Comparison of ENCODE assay signal across 8 cellular contexts in genomic region chr2:176653856-176654443, GRCh38.
DNase-seq lines count a peak whose midpoint lies in the region; ATAC-seq and TF ChIP-seq lines count a peak whose summit lies in the region.

No MANE protein-coding gene starts in this region.

- ATAC-seq in effector memory CD8-positive, alpha-beta T cell (replicated peaks), result peak; percentile 48
- ATAC-seq in upper lobe of right lung, result peak; percentile 80

- TF ChIP-seq CTCF in Loucy (conservative IDR thresholded peaks at IDR 0.05; ENCODE audit: low read length) (peak; percentile 91), upper lobe of right lung (IDR thresholded peaks at IDR 0.05) (peak; percentile 61)

- no peak overlapping the region for H3K18ac ChIP-seq in mesenchymal stem cell (ENCODE audit: low read depth in 1 of 2, low read length in 2 of 2)

- no peak overlapping the region for H2BK120ac ChIP-seq in mesenchymal stem cell (ENCODE audit: low read depth, low read length)

- H2AK5ac ChIP-seq in mesenchymal stem cell (ENCODE audit: low read length, severe bottlenecking), result no peak overlapping the region

- H3K4me3 ChIP-seq in Loucy (ENCODE audit: low read length, poor library complexity, severe bottlenecking) (peak overlapping the region; percentile 35), SJSA1 (no peak overlapping the region), mesenchymal stem cell (ENCODE audit: insufficient read depth in 1 of 2, low read depth in 1 of 2, low read length in 2 of 2) (no peak overlapping the region), upper lobe of right lung (no peak overlapping the region)

- no peaks in the 10 kb centered on the region for H3K79me1 ChIP-seq in mesenchymal stem cell (replicated peaks; ENCODE audit: low read length, poor library complexity, severe bottlenecking)

- no peaks in the 10 kb centered on the region for H3K27me3 ChIP-seq in Loucy (ENCODE audit: insufficient read depth, low read length, poor library complexity, severe bottlenecking)
- H3K27me3 ChIP-seq in SJSA1 (replicated peaks), result no peaks in the 10 kb centered on the region
- no peaks in the 10 kb centered on the region for H3K27me3 ChIP-seq in mesenchymal stem cell (ENCODE audit: control insufficient read depth in 1 of 2, insufficient read depth in 1 of 2, low read length in 2 of 2)
- peaks cover 13% of the 10 kb centered on the region for H3K27me3 ChIP-seq in upper lobe of right lung

- H2BK5ac ChIP-seq in mesenchymal stem cell (ENCODE audit: low read depth, low read length, poor library complexity, severe bottlenecking), result no peak overlapping the region

- H3K9me2 ChIP-seq in Loucy (replicated peaks; ENCODE audit: low read depth, low read length), result no peaks in the 10 kb centered on the region

- H3K36me3 Mint-ChIP-seq in effector memory CD8-positive, alpha-beta T cell (ENCODE audit: insufficient read depth), result no peaks in the 10 kb centered on the region

- H3K27me3 Mint-ChIP-seq in effector memory CD8-positive, alpha-beta T cell, result peaks cover 41 to 53% of the 10 kb centered on the region in 2 donors

- H3K9ac ChIP-seq in Loucy (ENCODE audit: low read depth, low read length, poor library complexity, severe bottlenecking) (peak overlapping the region; percentile 37), mesenchymal stem cell (ENCODE audit: low read length) (peak overlapping the region; percentile 60)

- no peak overlapping the region for H3K14ac ChIP-seq in mesenchymal stem cell (ENCODE audit: low read length in 2 of 2)

- no peak overlapping the region for H3K4ac ChIP-seq in mesenchymal stem cell (ENCODE audit: low read depth in 1 of 2, low read length in 2 of 2)

- H3K4me1 Mint-ChIP-seq in effector memory CD8-positive, alpha-beta T cell (ENCODE audit: low read depth in 2 of 2), result no peaks in the 10 kb centered on the region

- no peak overlapping the region for H4K8ac ChIP-seq in mesenchymal stem cell (ENCODE audit: low read length)

- no peak overlapping the region for H4K91ac ChIP-seq in mesenchymal stem cell (ENCODE audit: low read length)

- intact Hi-C loops in upper lobe of right lung (cut with DNase I), result no loop called here

- H4K20me1 ChIP-seq in Loucy (ENCODE audit: insufficient read depth, low read length, poor library complexity, severe bottlenecking), result no peaks in the 10 kb centered on the region

- H3K27ac ChIP-seq in SJSA1 (no peak overlapping the region), mesenchymal stem cell (ENCODE audit: low read length, poor library complexity, severe bottlenecking) (no peak overlapping the region), upper lobe of right lung (no peak overlapping the region)

- no peak overlapping the region for H3K27ac Mint-ChIP-seq in effector memory CD8-positive, alpha-beta T cell

- DNase-seq in activated T-cell treated with anti-CD3 and anti-CD28 coated beads, Interleukin-2, amount 50 U/mL, for 1 hour, result peak; percentile 28
- DNase-seq in activated T-cell treated with anti-CD3 and anti-CD28 coated beads for 4 hours (no peak), H4 (ENCODE audit: low spot score) (peak; percentile 74), SJSA1 (ENCODE audit: low read depth in 1 of 2, low spot score in 2 of 2) (peak; percentile 71 to 77), mesenchymal stem cell (peak; percentile 69), upper lobe of right lung (no peak)
- peak; percentile 5 to 17 (median 7) for DNase-seq in effector memory CD8-positive, alpha-beta T cell

- no peaks in the 10 kb centered on the region for H3K79me2 ChIP-seq in Loucy (ENCODE audit: insufficient read depth, low read length)

- H3K4me2 ChIP-seq in Loucy (ENCODE audit: low read depth, low read length, poor library complexity, severe bottlenecking) (peak overlapping the region; percentile 64), mesenchymal stem cell (ENCODE audit: low read length, poor library complexity, severe bottlenecking) (peak overlapping the region; percentile 36)

- no peak overlapping the region for H2BK12ac ChIP-seq in mesenchymal stem cell (ENCODE audit: low read length in 2 of 2)

- H3K4me3 Mint-ChIP-seq in effector memory CD8-positive, alpha-beta T cell, result no peak overlapping the region

- no peak overlapping the region for H2BK15ac ChIP-seq in mesenchymal stem cell (ENCODE audit: low read depth, poor library complexity, severe bottlenecking)

- 24% methylated on average over 7 of the region's 10 CpGs for WGBS in mesenchymal stem cell

- H3K4me1 ChIP-seq in Loucy (ENCODE audit: insufficient read depth, low read length, poor library complexity, severe bottlenecking) (peaks cover 6% of the 10 kb centered on the region), SJSA1 (replicated peaks) (peaks cover 13% of the 10 kb centered on the region), mesenchymal stem cell (ENCODE audit: control insufficient read depth, insufficient read depth, low read depth, low read length) (no peaks in the 10 kb centered on the region), upper lobe of right lung (no peaks in the 10 kb centered on the region)

- no peaks in the 10 kb centered on the region for H3F3A ChIP-seq in Loucy (ENCODE audit: low read depth)

- H2AFZ ChIP-seq in Loucy (ENCODE audit: low read length) (peak overlapping the region; percentile 93), mesenchymal stem cell (ENCODE audit: low read depth, low read length) (no peak overlapping the region)

- no peaks in the 10 kb centered on the region for H3K9me3 ChIP-seq in Loucy (ENCODE audit: insufficient read depth, low read depth, low read length)
- no peaks in the 10 kb centered on the region for H3K9me3 ChIP-seq in SJSA1 (replicated peaks)
- no peaks in the 10 kb centered on the region for H3K9me3 ChIP-seq in mesenchymal stem cell (ENCODE audit: control insufficient read depth, low read length)
- H3K9me3 ChIP-seq in upper lobe of right lung, result no peaks in the 10 kb centered on the region

- H3K23ac ChIP-seq in mesenchymal stem cell (ENCODE audit: low read length in 2 of 2), result no peak overlapping the region

- H3K9me3 Mint-ChIP-seq in effector memory CD8-positive, alpha-beta T cell, result no peaks in the 10 kb centered on the region

- no peaks in the 10 kb centered on the region for H3K36me3 ChIP-seq in Loucy (ENCODE audit: insufficient read depth, low read length)
- no peaks in the 10 kb centered on the region for H3K36me3 ChIP-seq in SJSA1
- no peaks in the 10 kb centered on the region for H3K36me3 ChIP-seq in mesenchymal stem cell (ENCODE audit: control insufficient read depth in 1 of 2, insufficient read depth in 2 of 2, low read depth in 1 of 2, low read length in 2 of 2)
- H3K36me3 ChIP-seq in upper lobe of right lung, result no peaks in the 10 kb centered on the region

Comparison
In these comparisons a context has a peak if more than half of its experiments do, and no peak if none do; other contexts are left out.
1. DNase-seq: peak in activated T-cell treated with anti-CD3 and anti-CD28 coated beads, Interleukin-2, amount 50 U/mL, for 1 hour (single experiment), H4 (single experiment), SJSA1 (2 of 2), effector memory CD8-positive, alpha-beta T cell (3 of 3) and mesenchymal stem cell (single experiment); none in activated T-cell treated with anti-CD3 and anti-CD28 coated beads for 4 hours (single experiment) and upper lobe of right lung (single experiment).